In genomic region chr11:85582111-85582510, GRCh38 we compare ENCODE assay signal across 29 cellular contexts.
"Had no signal": no experiment of that assay in that cellular context is flagged by ENCODE, and none has a peak within 500 bp of the region (broad histone marks: within the 10 kb centered on the region; RNA-seq: fewer than 3 reads in every experiment).

No MANE protein-coding gene starts in this region.

- H3K9me3 ChIP-seq: MG63 had no signal

- H3K36me3 ChIP-seq: breast epithelium, MG63 had no signal

- H3K4me1 Mint-ChIP-seq: activated naive CD4-positive, alpha-beta T cell treated with anti-CD3 and anti-CD28 coated beads, Interleukin-2, amount 50 U/mL, for 24 hours; T-cell had no signal

- H3K4me1 ChIP-seq: breast epithelium had no signal

- H3K36me3 Mint-ChIP-seq: activated naive CD4-positive, alpha-beta T cell treated with anti-CD3 and anti-CD28 coated beads, Interleukin-2, amount 50 U/mL, for 24 hours had no signal

- H3K27ac ChIP-seq: breast epithelium, SK-N-MC, VCaP had no signal

- DNase-seq: activated CD4-positive, CD25-positive, alpha-beta regulatory T cell; activated CD8-positive, alpha-beta memory T cell treated with anti-CD3 and anti-CD28 coated beads, Interleukin-2, amount 50 U/mL, for 4 hours; activated CD8-positive, alpha-beta T cell treated with anti-CD3 and anti-CD28 coated beads for 36 hours; activated effector memory CD4-positive, alpha-beta T cell treated with Interleukin-2 at 50 U/mL for 16 hours; activated naive CD4-positive, alpha-beta T cell; activated T-cell treated with anti-CD3 and anti-CD28 coated beads, Interleukin-2, amount 50 U/mL, for 1 hour; aorta; caudate nucleus; MG63; MV-4-11; NCI-H1092 treated with DMSO at 0.1 percent for 48 hours; NCI-H1417 treated with DMSO at 0.1 percent for 48 hours; NCI-H1694; NCI-H2029; NCI-H2107; NCI-H345; NCI-H510A; NCI-H526 treated with DMSO at 0.1 percent for 48 hours; NCI-H82; OCI-M1; RPMI8226; T-cell; T-helper 2 cell had no signal

- H3K27me3 ChIP-seq: breast epithelium, MG63 had no signal

- H3K27me3 Mint-ChIP-seq: activated naive CD4-positive, alpha-beta T cell treated with anti-CD3 and anti-CD28 coated beads, Interleukin-2, amount 50 U/mL, for 24 hours had no signal

- H3K4me3 Mint-ChIP-seq: activated CD8-positive, alpha-beta T cell treated with anti-CD3 and anti-CD28 coated beads for 36 hours; activated naive CD4-positive, alpha-beta T cell treated with anti-CD3 and anti-CD28 coated beads, Interleukin-2, amount 50 U/mL, for 24 hours; T-cell had no signal

- ATAC-seq: activated CD8-positive, alpha-beta T cell treated with anti-CD3 and anti-CD28 coated beads for 36 hours; Panc1; Right ventricle myocardium inferior; T-cell had no signal

- H3K27ac Mint-ChIP-seq: activated CD8-positive, alpha-beta T cell treated with anti-CD3 and anti-CD28 coated beads for 36 hours; activated naive CD4-positive, alpha-beta T cell treated with anti-CD3 and anti-CD28 coated beads, Interleukin-2, amount 50 U/mL, for 24 hours; T-cell had no signal

- H3K4me3 ChIP-seq: breast epithelium, MG63, SK-N-MC had no signal
